In the genomic region with DNA sequence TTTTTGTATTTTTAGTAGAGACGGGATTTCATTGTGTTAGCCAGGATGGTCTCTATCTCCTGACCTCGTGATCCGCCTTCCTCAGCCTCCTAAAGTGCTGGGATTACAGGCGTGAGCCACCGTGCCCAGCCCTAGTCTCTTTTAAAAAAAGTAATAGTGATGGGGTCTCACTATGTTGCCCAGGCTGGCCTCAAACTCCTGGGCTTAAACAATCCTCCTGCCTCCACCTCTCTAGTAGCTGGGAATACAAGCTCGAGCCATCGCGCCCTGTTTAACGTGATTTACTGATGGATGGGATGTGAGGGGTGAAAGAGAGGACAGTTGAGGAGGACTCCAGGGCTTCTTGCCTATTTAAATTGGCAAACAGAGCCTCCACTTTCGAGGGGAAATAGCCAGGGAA, we compare ENCODE assay signal across 1 cellular context.
TF ChIP-seq lines count a peak whose summit lies in the region.

No MANE protein-coding gene starts in this region.

TF ChIP-seq in K562, 482 proteins besides CTCF, POLR2A, EP300 and RAD21:
- 0 out of 2 replicates have a peak, but pooled peaks have one; percentile 35 for TF ChIP-seq ZNF121 (CRISPR knock-in tag; conservative IDR thresholded peaks at IDR 0.05)
